Comparison of ENCODE assay signal across 24 cellular contexts in genomic region chr11:80365980-80366379, GRCh38.
"Had no signal": no experiment of that assay in that cellular context is flagged by ENCODE, and none has a peak within 500 bp of the region (broad histone marks: within the 10 kb centered on the region; RNA-seq: fewer than 3 reads in every experiment).

No MANE protein-coding gene starts in this region.

- H3K9me3 ChIP-seq: ascending aorta, body of pancreas, MG63 had no signal

- DNase-seq: activated CD4-positive, alpha-beta T cell treated with anti-CD3 and anti-CD28 coated beads for 48 hours; activated CD4-positive, alpha-beta T cell treated with anti-CD3 and anti-CD28 coated beads, Interleukin-2, amount 50 U/mL, for 4 hours; activated CD4-positive, CD25-positive, alpha-beta regulatory T cell treated with anti-CD3 and anti-CD28 coated beads, Interleukin-2, amount 50 U/mL, for 72 hours; activated CD8-positive, alpha-beta memory T cell treated with anti-CD3 and anti-CD28 coated beads, Interleukin-2, amount 50 U/mL, for 48 hours; activated CD8-positive, alpha-beta T cell treated with anti-CD3 and anti-CD28 coated beads, Interleukin-2, amount 10 ng/mL, durations not matched to agents 7 days and 5 days; activated T-cell treated with anti-CD3 and anti-CD28 coated beads, Interleukin-2, amount 50 U/mL, for 1 hour; amniotic stem cell; body of pancreas; MG63; NCI-H1105; NCI-H1436; NCI-H1694 treated with DMSO at 0.1 percent for 48 hours; NCI-H2029 treated with DMSO at 0.1 percent for 48 hours; NCI-H345; NCI-H510A; NCI-H526 treated with DMSO at 0.1 percent for 48 hours; NCI-H82; NK-92 treated with Interleukin-12 subunit alpha and Interleukin-12 subunit beta, amount 100 ng/mL, for 24 hours; PC-3; SHP77 treated with DMSO at 0.1 percent for 48 hours; T-helper 17 cell; T-helper 9 cell had no signal

- H3K27ac ChIP-seq: ascending aorta, body of pancreas had no signal

- H3K27me3 ChIP-seq: ascending aorta, body of pancreas, MG63 had no signal

- H3K36me3 ChIP-seq: ascending aorta, MG63 had no signal

- ATAC-seq: activated CD8-positive, alpha-beta T cell treated with anti-CD3 and anti-CD28 coated beads, Interleukin-2, amount 10 ng/mL, durations not matched to agents 7 days and 5 days; body of pancreas; PC-3; T-helper 17 cell; WTC11 had no signal

- H3K4me3 ChIP-seq: ascending aorta, body of pancreas, MG63 had no signal

- H3K4me1 ChIP-seq: ascending aorta, body of pancreas had no signal
